ENCODE assay signal across 17 cellular contexts in genomic region chr10:72356987-72357386, GRCh38. TPM values are rescaled to one million over a fixed set of nuclear protein-coding genes. Genes with fewer than 3 reads are reported as not detected.
DNase-seq lines count a peak whose midpoint lies in the region; ATAC-seq, FAIRE-seq and TF ChIP-seq lines count a peak whose summit lies in the region.
"Had no signal": no experiment of that assay in that cellular context is flagged by ENCODE, and none has a peak within 500 bp of the region (broad histone marks: within the 10 kb centered on the region; RNA-seq: fewer than 3 reads in every experiment).

No MANE protein-coding gene starts in this region.

- H3K4me3 Mint-ChIP-seq in CD8-positive, alpha-beta T cell = no peak overlapping the region

- H3K4me3 ChIP-seq in HepG2 (replicated peaks in 1 of 3; ENCODE audit: insufficient read depth in 1 of 3, low read depth in 2 of 3, low read length in 3 of 3) = no peak overlapping the region
- H3K4me3 ChIP-seq in right lobe of liver = no peak overlapping the region
- H3K4me3 ChIP-seq in K562 = no peak overlapping the region
- H3K4me3 ChIP-seq in CD8-positive, alpha-beta T cell (ENCODE audit: low read depth, low read length) = no peak overlapping the region
- H3K4me3 ChIP-seq: GM23248 had no signal

- H3K79me2 ChIP-seq in HepG2 (ENCODE audit: insufficient read depth, low read length) (peaks cover 20% of the 10 kb centered on the region), K562 (ENCODE audit: control insufficient read depth, insufficient read depth, low read length) (peaks cover 24% of the 10 kb centered on the region)

- no peak overlapping the region for H3K27ac ChIP-seq in HepG2 (ENCODE audit: extremely low read length, insufficient read depth, low read length)
- no peak overlapping the region for H3K27ac ChIP-seq in right lobe of liver
- H3K27ac ChIP-seq in K562 (ENCODE audit: extremely low read depth, low read depth, low read length) = no peak overlapping the region
- no peak overlapping the region for H3K27ac ChIP-seq in CD8-positive, alpha-beta T cell (ENCODE audit: low read depth, low read length)
- H3K27ac ChIP-seq: GM23248 had no signal

- TF ChIP-seq RAD21 in HepG2 (CRISPR knock-in tag; IDR thresholded peaks at IDR 0.05) (no peak), K562 (CRISPR knock-in tag; conservative IDR thresholded peaks at IDR 0.05 in 1 of 2, IDR thresholded peaks at IDR 0.05 in 1 of 2) (no peak)

- no peaks in the 10 kb centered on the region for H3K9me3 Mint-ChIP-seq in CD8-positive, alpha-beta T cell
- H3K9me3 Mint-ChIP-seq: CD4-positive, alpha-beta memory T cell had no signal

- H3K27me3 Mint-ChIP-seq in CD8-positive, alpha-beta T cell (ENCODE audit: low read depth) = no peaks in the 10 kb centered on the region
- H3K27me3 Mint-ChIP-seq: CD4-positive, alpha-beta memory T cell had no signal

- POLR2A ChIA-PET in HepG2 (lab: Yijun Ruan, JAX) = no interaction called here
- POLR2A ChIA-PET in K562 (lab: Yijun Ruan, JAX) = interaction anchor here (1.0 kb wide), 1 partner anchor 477 kb away, joined by 5 read pairs; no protein-coding TSS in a partner anchor
- POLR2A ChIA-PET in CD8-positive, alpha-beta T cell (lab: Charles Lee) = no interaction called here

- WGBS in HepG2 (ENCODE audit: low lambda C conversion rate) = 64% methylated on average over 2 of the region's 4 CpGs
- 70% methylated on average over 4 of the region's 4 CpGs for WGBS in right lobe of liver (ENCODE audit: insufficient coverage, low coverage, low lambda C conversion rate, missing lambda C conversion rate)
- WGBS in K562 (ENCODE audit: insufficient coverage, low coverage, missing lambda C conversion rate) = 30% methylated on average over 4 of the region's 4 CpGs

- peaks cover 28% of the 10 kb centered on the region for H3K4me1 Mint-ChIP-seq in CD8-positive, alpha-beta T cell (ENCODE audit: low read depth)

- H3K27me3 ChIP-seq in HepG2 (ENCODE audit: control insufficient read depth in 1 of 2, insufficient read depth in 2 of 2, low read length in 2 of 2) = no peaks in the 10 kb centered on the region; a peak in 1 of 5 replicates
- H3K27me3 ChIP-seq in right lobe of liver = no peaks in the 10 kb centered on the region
- H3K27me3 ChIP-seq in K562 (ENCODE audit: control insufficient read depth in 2 of 2, insufficient read depth in 2 of 2, low read length in 2 of 2) = no peaks in the 10 kb centered on the region
- H3K27me3 ChIP-seq in CD8-positive, alpha-beta T cell (ENCODE audit: insufficient read depth, low read length) = no peaks in the 10 kb centered on the region

- no peaks in the 10 kb centered on the region for H4K20me1 ChIP-seq in HepG2 (ENCODE audit: insufficient read depth, low read length)
- no peaks in the 10 kb centered on the region; the same call in 1 of the 2 replicates for H4K20me1 ChIP-seq in K562 (replicated peaks; ENCODE audit: control insufficient read depth, insufficient read depth, low read length)

- DNase-seq in HepG2 (ENCODE audit: low spot score) = no peak
- DNase-seq in right lobe of liver = no peak
- DNase-seq in K562 (ENCODE audit: extremely low read depth in 1 of 4, low spot score in 3 of 4) = peak in 2 of 4 experiments; percentile 45 to 47
- DNase-seq in posterior vena cava (ENCODE audit: low spot score) = peak; percentile 8
- no peak for DNase-seq in CD8-positive, alpha-beta T cell
- DNase-seq: C1 segment of cervical spinal cord; Caco-2; CD4-positive, alpha-beta memory T cell; DMS153; DND-41; GM23248; H7; HCEC 1CT had no signal

- peaks cover 24% of the 10 kb centered on the region for H3K4me1 ChIP-seq in HepG2 (ENCODE audit: insufficient read depth, low read length)
- peaks cover 0 to 16% (median 6%) of the 10 kb centered on the region in 4 donors for H3K4me1 ChIP-seq in right lobe of liver
- H3K4me1 ChIP-seq in K562 (replicated peaks in 1 of 2; ENCODE audit: control insufficient read depth in 2 of 2, insufficient read depth in 2 of 2, low read length in 2 of 2) = peaks cover 12 to 15% of the 10 kb centered on the region in 2 experiments
- peaks cover 15% of the 10 kb centered on the region for H3K4me1 ChIP-seq in CD8-positive, alpha-beta T cell (ENCODE audit: insufficient read depth, low read length)

- TF ChIP-seq EP300 in HepG2 (IDR thresholded peaks at IDR 0.05; ENCODE audit: low read depth in 2 of 2, low read length in 2 of 2) = no peak
- no peak for TF ChIP-seq EP300 in HepG2 (CRISPR knock-in tag; IDR thresholded peaks at IDR 0.05; ENCODE audit: borderline replicate concordance)
- no peak for TF ChIP-seq EP300 in K562 (IDR thresholded peaks at IDR 0.05; ENCODE audit: low read length)

- ATAC-seq in HepG2 (no peak), right lobe of liver (no peak), K562 (no peak), HG03280 (IDR thresholded peaks at IDR 0.05; ENCODE audit: unreplicated experiment) (no peak)
- no peak for ATAC-seq in CD8-positive, alpha-beta T cell

- H3K36me3 ChIP-seq in HepG2 (replicated peaks in 1 of 2; ENCODE audit: control insufficient read depth in 1 of 2, insufficient read depth in 2 of 2, low read length in 2 of 2) (no peaks in the 10 kb centered on the region; a peak in 1 of 5 replicates), right lobe of liver (no peaks in the 10 kb centered on the region), K562 (ENCODE audit: control insufficient read depth, insufficient read depth, low read length) (peaks cover 16% of the 10 kb centered on the region)
- H3K36me3 ChIP-seq in CD8-positive, alpha-beta T cell (ENCODE audit: insufficient read depth, low read length) = no peaks in the 10 kb centered on the region

- H3K4me2 ChIP-seq in HepG2 (ENCODE audit: low read depth, low read length) = no peak overlapping the region
- H3K4me2 ChIP-seq in K562 (ENCODE audit: insufficient read depth, low read length) = no peak overlapping the region

- H3K9me3 ChIP-seq in HepG2 (ENCODE audit: low read length) (no peaks in the 10 kb centered on the region), right lobe of liver (no peaks in the 10 kb centered on the region), K562 (replicated peaks; ENCODE audit: control insufficient read depth, insufficient read depth, low read depth, low read length) (no peaks in the 10 kb centered on the region)
- no peaks in the 10 kb centered on the region for H3K9me3 ChIP-seq in CD8-positive, alpha-beta T cell (ENCODE audit: low read length)
- H3K9me3 ChIP-seq: Caco-2 had no signal

- H3K27ac Mint-ChIP-seq in CD8-positive, alpha-beta T cell = no peak overlapping the region

- intact Hi-C loops in HepG2 (cut with micrococcal nuclease; ENCODE audit: unreplicated experiment) (no loop called here), right lobe of liver (cut with DNase I) (no loop called here), K562 (cut with micrococcal nuclease) (no loop called here), posterior vena cava (cut with DNase I) (loop anchor here in 1 of 2 donors (10.0 kb wide), 1 partner anchor 1128 kb away; no protein-coding TSS in a partner anchor)
- intact Hi-C loops in CD8-positive, alpha-beta T cell (cut with DNase I, micrococcal nuclease) = loop anchor here in 1 of 2 experiments (10.0 kb wide), 1 partner anchor 1798 kb away; the partner anchor contains the start of genes ADK and AP3M1

- TF ChIP-seq POLR2A in HepG2 (IDR thresholded peaks at IDR 0.05; ENCODE audit: insufficient read depth in 1 of 2, low read depth in 2 of 2, low read length in 2 of 2) (no peak), right lobe of liver (IDR thresholded peaks at IDR 0.05) (no peak), K562 (conservative IDR thresholded peaks at IDR 0.05) (no peak)

- BruUV-seq in HepG2 (replicated peaks; lab: Mats Ljungman, UMichigan) (no TSS peak), K562 (replicated peaks; lab: Mats Ljungman, UMichigan) (no TSS peak)

- CTCF ChIA-PET in HepG2 (lab: Yijun Ruan, JAX; ENCODE audit: low intra/inter-chr PET ratio, low total read pairs) = no interaction called here
- CTCF ChIA-PET in K562 (lab: Yijun Ruan, JAX; ENCODE audit: low intra/inter-chr PET ratio) = no interaction called here
- CTCF ChIA-PET in CD8-positive, alpha-beta T cell (lab: Charles Lee) = interaction anchor here (0.6 to 1.0 kb wide), 2 partner anchors 461 to 477 kb away, joined by 3 read pairs; no protein-coding TSS in a partner anchor

- FAIRE-seq in HepG2 (lab: Jason Lieb, UNC) = no peak
- no peak for FAIRE-seq in K562 (lab: Jason Lieb, UNC)
- FAIRE-seq: G401.6, GM12892, H1 had no signal

- H3K36me3 Mint-ChIP-seq in CD8-positive, alpha-beta T cell = peaks cover 14% of the 10 kb centered on the region

- H3K9ac ChIP-seq in HepG2 (ENCODE audit: insufficient read depth, low read depth, low read length) (no peak overlapping the region), K562 (ENCODE audit: insufficient read depth in 1 of 2, low read depth in 2 of 2, low read length in 2 of 2) (no peak overlapping the region)
- H3K9ac ChIP-seq: GM23248 had no signal

- in situ Hi-C loops in HepG2 (cut with HindIII; ENCODE audit: extremely low pct_ligation_motif_present, low pct_unique_long_range_greater_than_20kb) (no loop called here), K562 (cut with MboI) (no loop called here)

- no peak overlapping the region for H2AFZ ChIP-seq in HepG2 (ENCODE audit: low read length)
- H2AFZ ChIP-seq in K562 (ENCODE audit: low read depth, low read length) = 0 out of 2 replicates have a peak overlapping the region, but pooled peaks have one; percentile 19
- H2AFZ ChIP-seq: GM23248 had no signal

- no peaks in the 10 kb centered on the region for H3K9me1 ChIP-seq in K562 (ENCODE audit: control insufficient read depth, insufficient read depth, low read length)

- TF ChIP-seq CTCF in HepG2 (CRISPR knock-in tag; IDR thresholded peaks at IDR 0.05) = no peak
- TF ChIP-seq CTCF in right lobe of liver (IDR thresholded peaks at IDR 0.05) = no peak
- TF ChIP-seq CTCF in K562 (IDR thresholded peaks at IDR 0.05 in 2 of 3, conservative IDR thresholded peaks at IDR 0.05 in 1 of 3; ENCODE audit: insufficient read depth in 2 of 3, low read depth in 1 of 3, low read length in 3 of 3) = no peak
- TF ChIP-seq CTCF in CD8-positive, alpha-beta T cell (IDR thresholded peaks at IDR 0.05) = no peak

RNA-seq across cellular contexts. Expression of gene DNAJB12, which starts 2.3 kb away (rescaled TPM):
- total RNA-seq in HepG2 (2016; rRNA removed; fragmentation: Illumina TruSeq; extraction: Trizol) (11.4 and 18.2 TPM in 2 replicates), right lobe of liver (10 to 100 TPM; 16.6 to 22.1 (median 19.2) TPM), K562 (2014; rRNA removed) (22.1 and 30.2 TPM in 2 replicates), K562 (2014; rRNA removed; fragmentation: Illumina TruSeq; extraction: Trizol) (12.9 and 15.1 TPM in 2 replicates), K562 (2015; rRNA removed; fragmentation: Illumina TruSeq; extraction: Trizol) (20.5 and 22.0 TPM in 2 replicates), K562 (2021) (31.0 and 31.5 TPM in 2 replicates), posterior vena cava (10 to 100 TPM; 25.3 to 26.4 TPM)
- total RNA-seq in HepG2 (2016; cell fraction: cytosol; rRNA removed; fragmentation: Illumina TruSeq; extraction: Trizol; ENCODE audit: low read depth) = 3.9 and 5.0 TPM in 2 replicates
- 9.2 and 19.9 TPM in 2 replicates for total RNA-seq in HepG2 (2016; cell fraction: insoluble cytoplasmic fraction; rRNA removed; fragmentation: Illumina TruSeq; extraction: Trizol)
- total RNA-seq in HepG2 (2016; cell fraction: membrane; rRNA removed; fragmentation: Illumina TruSeq; extraction: Trizol) = 6.8 and 7.7 TPM in 2 replicates
- 18.8 and 22.8 TPM in 2 replicates for total RNA-seq in HepG2 (2016; cell fraction: nucleus; rRNA removed; fragmentation: Illumina TruSeq; extraction: Trizol)
- polyA plus RNA-seq in HepG2 (2011; rRNA removed) (10.8 and 13.6 TPM in 2 replicates), K562 (2011; rRNA removed) (10.2 and 13.3 TPM in 2 replicates), K562 (2014; fragmentation: Illumina TruSeq; extraction: Trizol) (24.1 and 26.2 TPM in 2 replicates), K562 (2014; fragmentation: Nextera tagmentation; extraction: Ambion mirVana) (1 to 10 TPM; 3.5 to 4.7 TPM), K562 (2014; rRNA removed) (18.4 and 20.3 TPM in 2 replicates)
- 8.7 and 9.8 TPM in 2 replicates for polyA plus RNA-seq in HepG2 (2011; cell fraction: cytosol; rRNA removed)
- polyA plus RNA-seq in HepG2 (2011; cell fraction: nucleus; rRNA removed) = 21.4 and 23.3 TPM in 2 replicates
- polyA plus RNA-seq in HepG2 (2012) = 11.6 and 13.7 TPM in 2 replicates
- polyA plus RNA-seq in HepG2 (2016; cell fraction: cytosol; fragmentation: Illumina TruSeq; extraction: Trizol; ENCODE audit: low read depth) = 3.5 TPM in 2 replicates
- polyA plus RNA-seq in HepG2 (2016; cell fraction: insoluble cytoplasmic fraction; fragmentation: Illumina TruSeq; extraction: Trizol; ENCODE audit: low read depth) = 9.6 and 12.1 TPM in 2 replicates
- 5.2 and 5.7 TPM in 2 replicates for polyA plus RNA-seq in HepG2 (2016; cell fraction: membrane; fragmentation: Illumina TruSeq; extraction: Trizol; ENCODE audit: low read depth)
- 30.8 and 32.2 TPM in 2 replicates for polyA plus RNA-seq in HepG2 (2016; cell fraction: nucleus; fragmentation: Illumina TruSeq; extraction: Trizol; ENCODE audit: insufficient read depth, low read depth)
- polyA minus RNA-seq in HepG2 (2011; rRNA and poly(A)+ RNA removed; ENCODE audit: low replicate concordance) = 15.9 and 24.1 TPM in 2 replicates
- 8.8 and 8.9 TPM in 2 replicates for polyA minus RNA-seq in HepG2 (2011; cell fraction: cytosol; rRNA and poly(A)+ RNA removed)
- 18.4 and 18.9 TPM in 2 replicates for polyA minus RNA-seq in HepG2 (2011; cell fraction: nucleus; rRNA and poly(A)+ RNA removed)
- total RNA-seq in K562 (2011; cell fraction: chromatin; rRNA removed; ENCODE audit: low replicate concordance) = 37.8 and 67.4 TPM in 2 replicates
- 41.7 and 47.7 TPM in 2 replicates for total RNA-seq in K562 (2011; cell fraction: nucleolus; rRNA removed)
- 40.8 and 49.2 TPM in 2 replicates for total RNA-seq in K562 (2011; cell fraction: nucleoplasm; rRNA removed)
- 12.4 and 17.8 TPM in 2 replicates for polyA plus RNA-seq in K562 (2011; cell fraction: cytosol; rRNA removed)
- polyA plus RNA-seq in K562 (2011; cell fraction: nucleus; rRNA removed) = 27.1 and 42.9 TPM in 2 replicates
- 21.6 and 29.2 TPM in 2 replicates for polyA plus RNA-seq in K562 (2012)
- 7.6 and 8.6 TPM in 2 replicates for polyA minus RNA-seq in K562 (2011; rRNA and poly(A)+ RNA removed)
- polyA minus RNA-seq in K562 (2011; cell fraction: cytosol; rRNA and poly(A)+ RNA removed) = 11.4 and 13.2 TPM in 2 replicates
- polyA minus RNA-seq in K562 (2011; cell fraction: nucleus; rRNA and poly(A)+ RNA removed) = 14.1 and 15.7 TPM in 2 replicates
- 10 to 100 TPM; 33.9 to 37.5 TPM for total RNA-seq in CD8-positive, alpha-beta T cell

Comparison
In these comparisons a context has a peak if more than half of its experiments do, and no peak if none do; other contexts are left out.
1. Of the 241 proteins assayed by ChIP-seq in both HepG2 and K562: peak only in HepG2: none; only in K562: CREM and GABPB1; in both: none; in neither: 237; mixed calls (peak in some experiments, not most) for 2.